In the genomic region with DNA sequence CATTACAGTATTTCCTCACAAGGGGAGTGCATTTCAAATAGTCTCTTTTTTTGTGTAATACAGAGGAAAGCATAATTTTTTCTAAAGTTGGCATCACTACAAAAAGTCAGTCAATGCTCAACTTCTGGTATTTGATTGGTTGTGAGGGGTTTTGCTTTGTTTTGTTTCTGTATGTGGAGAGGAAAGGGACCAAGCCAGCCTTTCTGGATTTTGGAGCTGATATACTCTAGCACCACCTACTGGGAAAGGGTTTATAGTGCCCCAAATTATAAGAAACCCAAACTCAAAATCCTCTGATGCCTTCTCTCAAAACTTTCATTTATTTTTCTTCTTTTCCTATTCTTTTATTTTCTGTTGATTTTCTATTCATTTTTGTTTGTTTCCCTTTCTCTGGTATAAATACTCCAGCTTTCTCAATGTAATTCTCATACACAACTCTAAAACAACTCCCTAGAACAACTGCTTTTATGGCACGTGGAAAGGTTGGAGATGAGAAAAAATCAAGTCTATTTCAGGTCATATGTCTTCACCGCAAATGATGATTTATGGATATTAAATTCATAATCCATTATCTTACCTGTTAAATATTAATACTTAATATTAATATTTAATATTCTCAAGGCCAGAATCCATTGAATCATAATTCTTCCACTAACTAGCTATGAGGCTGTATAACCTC, we compare ENCODE assay signal across 9 cellular contexts.
A peak's percentile ranks its signal among the peaks of the same experiment; 100 is the strongest.
DNase-seq lines count a peak whose midpoint lies in the region; ATAC-seq and TF ChIP-seq lines count a peak whose summit lies in the region.
"Had no signal": no experiment of that assay in that cellular context is flagged by ENCODE, and none has a peak within 500 bp of the region (broad histone marks: within the 10 kb centered on the region; RNA-seq: fewer than 3 reads in every experiment).

No MANE protein-coding gene starts in this region.

- DNase-seq in SHP77 (lab: John Stamatoyannopoulos, UW) = peak; percentile 22
- DNase-seq in SHP77 treated with DMSO at 0.1 percent for 48 hours (lab: John Stamatoyannopoulos, UW) = no peak
- peak; percentile 43 for DNase-seq in PC-3
- peak; percentile 22 for DNase-seq in endothelial cell (ENCODE audit: low spot score)
- DNase-seq in naive B cell = peak; percentile 10
- no peak for DNase-seq in activated CD4-positive, CD25-positive, alpha-beta regulatory T cell (lab: John Stamatoyannopoulos, UW)
- no peak for DNase-seq in MG63
- DNase-seq: activated naive CD8-positive, alpha-beta T cell treated with anti-CD3 and anti-CD28 coated beads, Interleukin-2, amount 10 ng/mL, durations not matched to agents 7 days and 5 days had no signal

- H3F3A ChIP-seq in PC-3 (ENCODE audit: low read length, unreplicated experiment) = no peaks in the 10 kb centered on the region

- no peaks in the 10 kb centered on the region for H3K9me2 ChIP-seq in PC-3 (replicated peaks; ENCODE audit: low read length)

- H3K36me3 ChIP-seq in PC-3 (ENCODE audit: low read depth, low read length) (no peaks in the 10 kb centered on the region), MG63 (no peaks in the 10 kb centered on the region)

- ATAC-seq in HG03432 (IDR thresholded peaks at IDR 0.05; ENCODE audit: unreplicated experiment) (peak; percentile 79), PC-3 (no peak), naive B cell (ENCODE audit: low read depth in 2 of 2) (peak in 1 of 2 donors; percentile 37)

- no peak overlapping the region for H2AFZ ChIP-seq in PC-3 (ENCODE audit: low read length)

- no peak overlapping the region for H3K4me2 ChIP-seq in PC-3 (ENCODE audit: low read length)

- H3K27ac Mint-ChIP-seq in endothelial cell (ENCODE audit: unreplicated experiment) (no peak overlapping the region), naive B cell (no peak overlapping the region)
- H3K27ac Mint-ChIP-seq: activated naive CD8-positive, alpha-beta T cell treated with anti-CD3 and anti-CD28 coated beads, Interleukin-2, amount 10 ng/mL, durations not matched to agents 7 days and 5 days had no signal

- no peaks in the 10 kb centered on the region for H4K20me1 ChIP-seq in PC-3 (ENCODE audit: low read length)

- peaks cover 15% of the 10 kb centered on the region for H3K4me1 ChIP-seq in PC-3 (ENCODE audit: insufficient read depth, low read length)

- no peak overlapping the region for H3K4me3 Mint-ChIP-seq in endothelial cell (ENCODE audit: unreplicated experiment)
- no peak overlapping the region for H3K4me3 Mint-ChIP-seq in naive B cell
- H3K4me3 Mint-ChIP-seq: activated naive CD8-positive, alpha-beta T cell treated with anti-CD3 and anti-CD28 coated beads, Interleukin-2, amount 10 ng/mL, durations not matched to agents 7 days and 5 days had no signal

- H3K4me3 ChIP-seq in PC-3 (ENCODE audit: low read length) (no peak overlapping the region), MG63 (no peak overlapping the region)

- H3K27me3 ChIP-seq in PC-3 (ENCODE audit: low read length) (peaks cover 8% of the 10 kb centered on the region; the same call in 1 of the 2 replicates), MG63 (no peaks in the 10 kb centered on the region)

- H3K27me3 Mint-ChIP-seq in endothelial cell (ENCODE audit: unreplicated experiment) = no peaks in the 10 kb centered on the region
- H3K27me3 Mint-ChIP-seq in naive B cell = peaks cover 5 to 8% (median 5%) of the 10 kb centered on the region in 3 donors

- no peak overlapping the region for H3K9ac ChIP-seq in PC-3 (ENCODE audit: low read length)

- intact Hi-C loops in PC-3 (cut with micrococcal nuclease) = loop anchor here (2.0 to 5.0 kb wide), 2 partner anchors 211 to 225 kb away; no protein-coding TSS in a partner anchor

- TF ChIP-seq CTCF in PC-3 (conservative IDR thresholded peaks at IDR 0.05; ENCODE audit: low read depth, low read length) = peak; percentile 70
- TF ChIP-seq CTCF in endothelial cell (IDR thresholded peaks at IDR 0.05; ENCODE audit: unreplicated experiment) = peak; percentile 80

- no peaks in the 10 kb centered on the region for H3K79me2 ChIP-seq in PC-3 (ENCODE audit: low read length)

- no peak overlapping the region for H3K27ac ChIP-seq in PC-3 (ENCODE audit: low read length)

- H3K36me3 Mint-ChIP-seq in endothelial cell (ENCODE audit: low read depth, unreplicated experiment) (no peaks in the 10 kb centered on the region), naive B cell (no peaks in the 10 kb centered on the region)
- H3K36me3 Mint-ChIP-seq: activated naive CD8-positive, alpha-beta T cell treated with anti-CD3 and anti-CD28 coated beads, Interleukin-2, amount 10 ng/mL, durations not matched to agents 7 days and 5 days had no signal

- H3K9me3 Mint-ChIP-seq in endothelial cell (ENCODE audit: unreplicated experiment) (no peaks in the 10 kb centered on the region), naive B cell (no peaks in the 10 kb centered on the region)
- H3K9me3 Mint-ChIP-seq: activated naive CD8-positive, alpha-beta T cell treated with anti-CD3 and anti-CD28 coated beads, Interleukin-2, amount 10 ng/mL, durations not matched to agents 7 days and 5 days had no signal

- no TSS peak for BruUV-seq in PC-3 (replicated peaks; lab: Mats Ljungman, UMichigan)

- CTCF ChIA-PET in PC-3 (lab: Charles Lee) = no interaction called here

- H3K4me1 Mint-ChIP-seq in endothelial cell (ENCODE audit: unreplicated experiment) (no peaks in the 10 kb centered on the region), naive B cell (no peaks in the 10 kb centered on the region)
- H3K4me1 Mint-ChIP-seq: activated naive CD8-positive, alpha-beta T cell treated with anti-CD3 and anti-CD28 coated beads, Interleukin-2, amount 10 ng/mL, durations not matched to agents 7 days and 5 days had no signal

- H3K9me3 ChIP-seq in PC-3 (ENCODE audit: low read length) = no peaks in the 10 kb centered on the region
- no peaks in the 10 kb centered on the region for H3K9me3 ChIP-seq in MG63

- POLR2A ChIA-PET in PC-3 (lab: Charles Lee; ENCODE audit: unreplicated experiment) = no interaction called here

Comparison
In these comparisons a context has a peak if more than half of its experiments do, and no peak if none do; other contexts are left out.
1. DNase-seq: peak in SHP77 (2 of 2), PC-3 (single experiment), endothelial cell (single experiment) and naive B cell (single experiment); none in SHP77 treated with DMSO at 0.1 percent for 48 hours (single experiment), activated CD4-positive, CD25-positive, alpha-beta regulatory T cell (0 of 4) and MG63 (single experiment).